Comparison of ENCODE assay signal across 15 cellular contexts in the genomic region with DNA sequence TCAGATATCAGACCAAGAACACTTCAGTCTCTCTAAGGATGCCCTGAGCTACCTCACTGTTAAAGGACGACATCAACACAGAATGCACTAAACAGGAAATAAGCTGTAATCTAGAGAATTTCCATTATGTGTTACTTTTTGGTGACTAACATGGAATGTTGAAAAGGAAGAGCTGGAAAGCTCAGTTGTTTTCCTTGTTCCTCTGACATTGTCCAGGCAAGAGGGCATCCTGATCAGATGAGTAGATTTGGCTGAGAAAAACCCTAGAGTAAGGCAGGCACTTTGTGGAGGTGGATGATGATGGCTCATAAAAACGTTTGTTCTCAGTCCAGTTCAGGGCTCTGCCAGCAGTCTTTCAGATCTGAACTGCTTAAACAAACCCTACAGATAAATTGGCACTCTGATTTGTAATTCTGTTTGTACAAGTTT. TPM values are rescaled to one million over a fixed set of nuclear protein-coding genes. Genes with fewer than 3 reads are reported as not detected.
DNase-seq lines count a peak whose midpoint lies in the region; ATAC-seq, FAIRE-seq and TF ChIP-seq lines count a peak whose summit lies in the region.
"Had no signal": no experiment of that assay in that cellular context is flagged by ENCODE, and none has a peak within 500 bp of the region (broad histone marks: within the 10 kb centered on the region; RNA-seq: fewer than 3 reads in every experiment).

No MANE protein-coding gene starts in this region.

- ATAC-seq in left colon: peak; percentile 77
- no peak for ATAC-seq in GM21786 (IDR thresholded peaks at IDR 0.05; ENCODE audit: unreplicated experiment)
- no peak for ATAC-seq in GM18907 (IDR thresholded peaks at IDR 0.05; ENCODE audit: unreplicated experiment)
- ATAC-seq: activated CD8-positive, alpha-beta T cell treated with anti-CD3 and anti-CD28 coated beads, Interleukin-2, amount 10 ng/mL, durations not matched to agents 7 days and 5 days had no signal

- no peaks in the 10 kb centered on the region for H3K9me3 ChIP-seq in astrocyte (ENCODE audit: insufficient read depth, low read depth, low read length)

- no peaks in the 10 kb centered on the region for H3K79me2 ChIP-seq in astrocyte (ENCODE audit: insufficient read depth, low read length)

- no peak overlapping the region for H3K4me3 ChIP-seq in astrocyte (ENCODE audit: insufficient read depth, low read depth, low read length)
- H3K4me3 ChIP-seq: dorsolateral prefrontal cortex had no signal

- peak; percentile 18 for DNase-seq in DMS79 (lab: John Stamatoyannopoulos, UW)
- DNase-seq in HT1080 (ENCODE audit: low read depth): peak; percentile 19
- peak; percentile 14 for DNase-seq in astrocyte (ENCODE audit: low read depth)
- no peak for DNase-seq in left colon
- DNase-seq in activated T-helper 2 cell treated with anti-CD3 and anti-CD28 coated beads, Interferon-gamma antibody, Interleukin-2, Interleukin-4, amounts not matched to agents 10 μg/mL and 5 μg/mL and 100 μg/mL, durations not matched to agents 14 hours and 24 hours and 36 hours (ENCODE audit: low spot score): no peak
- DNase-seq in SKM-1 treated with dmso at 0.1 percent for 144 hours (lab: John Stamatoyannopoulos, UW; ENCODE audit: unreplicated experiment): no peak
- DNase-seq: activated CD8-positive, alpha-beta T cell treated with anti-CD3 and anti-CD28 coated beads, Interleukin-2, amount 10 ng/mL, durations not matched to agents 7 days and 5 days; activated naive CD8-positive, alpha-beta T cell treated with anti-CD3 and anti-CD28 coated beads, Interleukin-2, amount 10 ng/mL, durations not matched to agents 7 days and 5 days; COR-L47; dorsolateral prefrontal cortex; H7; NCI-H1694 treated with DMSO at 0.1 percent for 48 hours had no signal

- no peaks in the 10 kb centered on the region for H3K36me3 ChIP-seq in astrocyte (ENCODE audit: insufficient read depth, low read length)

- no peaks in the 10 kb centered on the region for H3K27me3 ChIP-seq in astrocyte (ENCODE audit: insufficient read depth, low read length)
- H3K27me3 ChIP-seq: dorsolateral prefrontal cortex had no signal

- intact Hi-C loops in left colon (cut with DNase I, micrococcal nuclease): no loop called here
- intact Hi-C loops in activated T-helper 2 cell treated with anti-CD3 and anti-CD28 coated beads, Interferon-gamma antibody, Interleukin-2, Interleukin-4, amounts not matched to agents 10 μg/mL and 5 μg/mL and 100 μg/mL, durations not matched to agents 14 hours and 24 hours and 36 hours (cut with micrococcal nuclease): no loop called here

- H3K27ac ChIP-seq in astrocyte (ENCODE audit: low read depth, low read length): no peak overlapping the region
- H3K27ac ChIP-seq: dorsolateral prefrontal cortex had no signal

- no peak for TF ChIP-seq CTCF in astrocyte (IDR thresholded peaks at IDR 0.05; ENCODE audit: insufficient read depth, low read depth, low read length)

- H3K27ac Mint-ChIP-seq in astrocyte (ENCODE audit: unreplicated experiment): no peak overlapping the region
- H3K27ac Mint-ChIP-seq in activated T-helper 2 cell treated with anti-CD3 and anti-CD28 coated beads, Interferon-gamma antibody, Interleukin-2, Interleukin-4, amounts not matched to agents 10 μg/mL and 5 μg/mL and 100 μg/mL, durations not matched to agents 14 hours and 24 hours and 36 hours: no peak overlapping the region
- H3K27ac Mint-ChIP-seq: activated CD8-positive, alpha-beta T cell treated with anti-CD3 and anti-CD28 coated beads, Interleukin-2, amount 10 ng/mL, durations not matched to agents 7 days and 5 days; activated naive CD8-positive, alpha-beta T cell treated with anti-CD3 and anti-CD28 coated beads, Interleukin-2, amount 10 ng/mL, durations not matched to agents 7 days and 5 days had no signal

- peak; percentile 73 for FAIRE-seq in astrocyte (lab: Jason Lieb, UNC)
- FAIRE-seq: GM19239 had no signal

- no peaks in the 10 kb centered on the region for H3K4me1 ChIP-seq in astrocyte (ENCODE audit: insufficient read depth, low read length)

- H3K36me3 Mint-ChIP-seq in astrocyte (ENCODE audit: low read depth, unreplicated experiment): no peaks in the 10 kb centered on the region
- H3K36me3 Mint-ChIP-seq in activated T-helper 2 cell treated with anti-CD3 and anti-CD28 coated beads, Interferon-gamma antibody, Interleukin-2, Interleukin-4, amounts not matched to agents 10 μg/mL and 5 μg/mL and 100 μg/mL, durations not matched to agents 14 hours and 24 hours and 36 hours (ENCODE audit: low read depth): peaks cover 23% of the 10 kb centered on the region

- H4K20me1 ChIP-seq in astrocyte (ENCODE audit: insufficient read depth, low read length): no peaks in the 10 kb centered on the region

- H3K9me3 Mint-ChIP-seq in astrocyte (ENCODE audit: unreplicated experiment): peaks cover 3% of the 10 kb centered on the region
- H3K9me3 Mint-ChIP-seq in activated T-helper 2 cell treated with anti-CD3 and anti-CD28 coated beads, Interferon-gamma antibody, Interleukin-2, Interleukin-4, amounts not matched to agents 10 μg/mL and 5 μg/mL and 100 μg/mL, durations not matched to agents 14 hours and 24 hours and 36 hours: no peaks in the 10 kb centered on the region
- H3K9me3 Mint-ChIP-seq: activated naive CD8-positive, alpha-beta T cell treated with anti-CD3 and anti-CD28 coated beads, Interleukin-2, amount 10 ng/mL, durations not matched to agents 7 days and 5 days had no signal

- no peak overlapping the region for H3K4me3 Mint-ChIP-seq in astrocyte (ENCODE audit: unreplicated experiment)
- no peak overlapping the region for H3K4me3 Mint-ChIP-seq in activated T-helper 2 cell treated with anti-CD3 and anti-CD28 coated beads, Interferon-gamma antibody, Interleukin-2, Interleukin-4, amounts not matched to agents 10 μg/mL and 5 μg/mL and 100 μg/mL, durations not matched to agents 14 hours and 24 hours and 36 hours (ENCODE audit: low read depth)
- H3K4me3 Mint-ChIP-seq: activated CD8-positive, alpha-beta T cell treated with anti-CD3 and anti-CD28 coated beads, Interleukin-2, amount 10 ng/mL, durations not matched to agents 7 days and 5 days; activated naive CD8-positive, alpha-beta T cell treated with anti-CD3 and anti-CD28 coated beads, Interleukin-2, amount 10 ng/mL, durations not matched to agents 7 days and 5 days had no signal

- peaks cover 5% of the 10 kb centered on the region for H3K4me1 Mint-ChIP-seq in astrocyte (ENCODE audit: low read depth, unreplicated experiment)
- H3K4me1 Mint-ChIP-seq in activated T-helper 2 cell treated with anti-CD3 and anti-CD28 coated beads, Interferon-gamma antibody, Interleukin-2, Interleukin-4, amounts not matched to agents 10 μg/mL and 5 μg/mL and 100 μg/mL, durations not matched to agents 14 hours and 24 hours and 36 hours (ENCODE audit: low read depth): peaks cover 8% of the 10 kb centered on the region

- no peak overlapping the region for H3K9ac ChIP-seq in astrocyte (ENCODE audit: low read length)

- H3K27me3 Mint-ChIP-seq in astrocyte (ENCODE audit: low read depth, unreplicated experiment): no peaks in the 10 kb centered on the region
- no peaks in the 10 kb centered on the region for H3K27me3 Mint-ChIP-seq in activated T-helper 2 cell treated with anti-CD3 and anti-CD28 coated beads, Interferon-gamma antibody, Interleukin-2, Interleukin-4, amounts not matched to agents 10 μg/mL and 5 μg/mL and 100 μg/mL, durations not matched to agents 14 hours and 24 hours and 36 hours (ENCODE audit: low read depth)

- no peak overlapping the region for H3K4me2 ChIP-seq in astrocyte (ENCODE audit: low read length)

- H2AFZ ChIP-seq in astrocyte (ENCODE audit: low read depth, low read length): no peak overlapping the region

RNA-seq across cellular contexts. Expression of a gene that starts 34.0 kb away (rescaled TPM):
- 5.4 and 6.1 TPM in 2 replicates for total RNA-seq in HT1080 (2014; rRNA removed; shearing (Covaris generic))
- 3.0 and 3.2 TPM in 2 replicates for polyA plus RNA-seq in HT1080 (2015; cell fraction: cytosol; rRNA removed)
- polyA plus RNA-seq in HT1080 (2015; cell fraction: nucleus; rRNA removed): 10.6 and 16.4 TPM in 2 replicates
- 5.2 and 5.5 TPM in 2 replicates for total RNA-seq in astrocyte
- total RNA-seq in left colon: 1 to 10 TPM; 7.6 to 9.2 TPM
- 26.5 and 28.9 TPM in 2 replicates for total RNA-seq in activated T-helper 2 cell treated with anti-CD3 and anti-CD28 coated beads, Interferon-gamma antibody, Interleukin-2, Interleukin-4, amounts not matched to agents 10 μg/mL and 5 μg/mL and 100 μg/mL, durations not matched to agents 14 hours and 24 hours and 36 hours

RNA-seq across cellular contexts. Expression of a gene that starts 34.2 kb away (rescaled TPM):
- 1.3 and 1.6 TPM in 2 replicates for total RNA-seq in HT1080 (2014; rRNA removed; shearing (Covaris generic))
- polyA plus RNA-seq in HT1080 (2015; cell fraction: cytosol; rRNA removed): 0.46 and 1.4 TPM in 2 replicates
- 0.79 and 2.3 TPM in 2 replicates for polyA plus RNA-seq in HT1080 (2015; cell fraction: nucleus; rRNA removed)
- total RNA-seq in astrocyte (2.2 and 2.8 TPM in 2 replicates), left colon (1 to 10 TPM; 2.0 to 2.2 TPM)
- total RNA-seq in activated T-helper 2 cell treated with anti-CD3 and anti-CD28 coated beads, Interferon-gamma antibody, Interleukin-2, Interleukin-4, amounts not matched to agents 10 μg/mL and 5 μg/mL and 100 μg/mL, durations not matched to agents 14 hours and 24 hours and 36 hours: 3.7 and 4.2 TPM in 2 replicates

RNA-seq across cellular contexts. Expression of a gene that starts 45.9 kb away (rescaled TPM):
- total RNA-seq in HT1080 (2014; rRNA removed; shearing (Covaris generic)): 19.8 and 31.7 TPM in 2 replicates
- 38.7 and 46.3 TPM in 2 replicates for polyA plus RNA-seq in HT1080 (2015; cell fraction: cytosol; rRNA removed)
- polyA plus RNA-seq in HT1080 (2015; cell fraction: nucleus; rRNA removed): 113 and 121 TPM in 2 replicates
- 96.3 and 105 TPM in 2 replicates for total RNA-seq in astrocyte
- total RNA-seq in left colon: 100 to 1,000 TPM; 101 to 103 TPM
- 76.5 and 85.9 TPM in 2 replicates for total RNA-seq in activated T-helper 2 cell treated with anti-CD3 and anti-CD28 coated beads, Interferon-gamma antibody, Interleukin-2, Interleukin-4, amounts not matched to agents 10 μg/mL and 5 μg/mL and 100 μg/mL, durations not matched to agents 14 hours and 24 hours and 36 hours

Comparison
In these comparisons a context has a peak if more than half of its experiments do, and no peak if none do; other contexts are left out.
1. DNase-seq: peak in DMS79 (single experiment), HT1080 (single experiment) and astrocyte (single experiment); none in left colon (0 of 2), activated T-helper 2 cell treated with anti-CD3 and anti-CD28 coated beads, Interferon-gamma antibody, Interleukin-2, Interleukin-4, amounts not matched to agents 10 μg/mL and 5 μg/mL and 100 μg/mL, durations not matched to agents 14 hours and 24 hours and 36 hours (single experiment) and SKM-1 treated with dmso at 0.1 percent for 144 hours (single experiment).